In genomic region chr19:39413903-39414608, GRCh38 we compare ENCODE assay signal across 9 cellular contexts. TPM values are rescaled to one million over a fixed set of nuclear protein-coding genes. Genes with fewer than 3 reads are reported as not detected.
DNase-seq lines count a peak whose midpoint lies in the region; ATAC-seq, FAIRE-seq and TF ChIP-seq lines count a peak whose summit lies in the region.
"Had no signal": no experiment of that assay in that cellular context is flagged by ENCODE, and none has a peak within 500 bp of the region (broad histone marks: within the 10 kb centered on the region; RNA-seq: fewer than 3 reads in every experiment).

No MANE protein-coding gene starts in this region.

- H3K27me3 Mint-ChIP-seq in activated naive CD8-positive, alpha-beta T cell = no peaks in the 10 kb centered on the region
- no peaks in the 10 kb centered on the region for H3K27me3 Mint-ChIP-seq in stimulated activated memory B cell treated with anti-CD40 and anti-IgM and Interleukin-4, amounts not matched to agents 10 μg/mL and 1 μg/mL and 100 μg/mL, for 72 hours

- DNase-seq in A172 (ENCODE audit: low spot score) = peak; percentile 35
- no peak for DNase-seq in GM12891 (ENCODE audit: insufficient read length, low spot score)

- H3K4me3 Mint-ChIP-seq in activated naive CD8-positive, alpha-beta T cell = peak overlapping the region; percentile 87
- H3K4me3 Mint-ChIP-seq in stimulated activated memory B cell treated with anti-CD40 and anti-IgM and Interleukin-4, amounts not matched to agents 10 μg/mL and 1 μg/mL and 100 μg/mL, for 72 hours = peak overlapping the region; percentile 95

- no peaks in the 10 kb centered on the region for H3K36me3 Mint-ChIP-seq in activated naive CD8-positive, alpha-beta T cell
- peaks cover 36% of the 10 kb centered on the region for H3K36me3 Mint-ChIP-seq in stimulated activated memory B cell treated with anti-CD40 and anti-IgM and Interleukin-4, amounts not matched to agents 10 μg/mL and 1 μg/mL and 100 μg/mL, for 72 hours

- H3K4me1 Mint-ChIP-seq in activated naive CD8-positive, alpha-beta T cell (ENCODE audit: low read depth) = peaks cover 33% of the 10 kb centered on the region
- peaks cover 44% of the 10 kb centered on the region for H3K4me1 Mint-ChIP-seq in stimulated activated memory B cell treated with anti-CD40 and anti-IgM and Interleukin-4, amounts not matched to agents 10 μg/mL and 1 μg/mL and 100 μg/mL, for 72 hours

- TF ChIP-seq POLR2A in GM12891 (IDR thresholded peaks at IDR 0.05; ENCODE audit: low read depth, low read length) = no peak; the same call in 1 of the 2 replicates

- peak overlapping the region; percentile 88 for H3K4me3 ChIP-seq in iPS-11a (ENCODE audit: low read depth, low read length)

- peak overlapping the region; percentile 72 for H3K27ac Mint-ChIP-seq in activated naive CD8-positive, alpha-beta T cell
- H3K27ac Mint-ChIP-seq in stimulated activated memory B cell treated with anti-CD40 and anti-IgM and Interleukin-4, amounts not matched to agents 10 μg/mL and 1 μg/mL and 100 μg/mL, for 72 hours = peak overlapping the region; percentile 91

- no peaks in the 10 kb centered on the region for H3K9me3 Mint-ChIP-seq in activated naive CD8-positive, alpha-beta T cell (ENCODE audit: low read depth)
- H3K9me3 Mint-ChIP-seq in stimulated activated memory B cell treated with anti-CD40 and anti-IgM and Interleukin-4, amounts not matched to agents 10 μg/mL and 1 μg/mL and 100 μg/mL, for 72 hours = no peaks in the 10 kb centered on the region

- FAIRE-seq in GM12891 (lab: Jason Lieb, UNC) = peak; percentile 31
- FAIRE-seq: islet of Langerhans had no signal

- no peak for ATAC-seq in stimulated activated memory B cell treated with anti-CD40 and anti-IgM and Interleukin-4, amounts not matched to agents 10 μg/mL and 1 μg/mL and 100 μg/mL, for 72 hours
- no peak for ATAC-seq in HG03378 (IDR thresholded peaks at IDR 0.05; ENCODE audit: unreplicated experiment)
- ATAC-seq in GM21825 (IDR thresholded peaks at IDR 0.05; ENCODE audit: unreplicated experiment) = no peak
- ATAC-seq in HG03439 (IDR thresholded peaks at IDR 0.05; ENCODE audit: unreplicated experiment) = no peak

TF ChIP-seq in GM12891, 5 proteins besides CTCF, POLR2A, EP300 and RAD21:
- TF ChIP-seq TAF1 (IDR thresholded peaks at IDR 0.05; ENCODE audit: low read depth, low read length) = no peak
- no peak for TF ChIP-seq PAX5 (IDR thresholded peaks at IDR 0.05; ENCODE audit: insufficient read depth, low read length, severe bottlenecking)
- TF ChIP-seq SPI1 (IDR thresholded peaks at IDR 0.05; ENCODE audit: low read depth, low read length) = no peak
- no peak for TF ChIP-seq POU2F2 (IDR thresholded peaks at IDR 0.05; ENCODE audit: low read depth, low read length)
- no peak for TF ChIP-seq POLR2AphosphoS5 (IDR thresholded peaks at IDR 0.05; ENCODE audit: low read depth, low read length)

RNA-seq across cellular contexts. Expression of gene PLEKHG2, which starts 1.6 kb away (rescaled TPM):
- 11.4 and 17.3 TPM in 2 replicates for total RNA-seq in A172 (2014; rRNA removed; shearing (Covaris generic))
- 35.3 TPM for polyA plus RNA-seq in GM12891 (2012; ENCODE audit: low read depth, missing spikeins)

RNA-seq across cellular contexts. Expression of gene ZFP36, which starts 7.4 kb away (rescaled TPM):
- total RNA-seq in A172 (2014; rRNA removed; shearing (Covaris generic)) = 0.50 and 1.5 TPM in 2 replicates
- 24.7 TPM for polyA plus RNA-seq in GM12891 (2012; ENCODE audit: low read depth, missing spikeins)

RNA-seq across cellular contexts. Expression of gene RPS16, which starts 21.7 kb away (rescaled TPM):
- 145 and 262 TPM in 2 replicates for total RNA-seq in A172 (2014; rRNA removed; shearing (Covaris generic))
- 5,893 TPM for polyA plus RNA-seq in GM12891 (2012; ENCODE audit: low read depth, missing spikeins)

RNA-seq across cellular contexts. Expression of gene MED29, which starts 22.9 kb away (rescaled TPM):
- total RNA-seq in A172 (2014; rRNA removed; shearing (Covaris generic)) = 20.9 and 24.7 TPM in 2 replicates
- 13.1 TPM for polyA plus RNA-seq in GM12891 (2012; ENCODE audit: low read depth, missing spikeins)

RNA-seq across cellular contexts. Expression of gene PAF1, which starts 23.1 kb away (rescaled TPM):
- total RNA-seq in A172 (2014; rRNA removed; shearing (Covaris generic)) = 55.3 and 69.9 TPM in 2 replicates
- polyA plus RNA-seq in GM12891 (2012; ENCODE audit: low read depth, missing spikeins) = 30.3 TPM
